11 cellular contexts compared by ENCODE assay signal in the genomic region with DNA sequence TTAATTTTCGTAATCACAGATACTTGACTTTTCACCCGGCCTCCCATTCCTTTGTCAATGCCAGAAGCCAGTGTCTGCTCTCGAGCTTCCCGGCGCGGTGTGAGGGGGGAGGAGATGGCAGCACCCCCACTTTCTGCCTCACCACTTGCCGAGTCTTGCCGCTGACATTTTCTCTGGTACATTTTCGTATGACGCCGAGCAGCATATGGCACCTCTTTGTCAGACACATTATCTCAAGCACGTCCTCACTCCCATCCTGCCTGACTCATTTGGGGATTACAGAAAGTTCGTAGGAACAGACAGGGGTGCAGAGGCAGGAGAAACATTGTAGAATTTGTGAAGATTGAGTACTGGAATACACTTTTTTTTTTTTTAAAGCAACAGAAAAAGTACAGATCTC.
DNase-seq lines count a peak whose midpoint lies in the region; ATAC-seq, FAIRE-seq and TF ChIP-seq lines count a peak whose summit lies in the region.
"Had no signal": no experiment of that assay in that cellular context is flagged by ENCODE, and none has a peak within 500 bp of the region (broad histone marks: within the 10 kb centered on the region; RNA-seq: fewer than 3 reads in every experiment).

No MANE protein-coding gene starts in this region.

- WGBS in lung, 2 donors = 32 to 72% methylated on average over 13 of the region's 13 CpGs
- WGBS in HepG2 (ENCODE audit: low lambda C conversion rate) = 15% methylated on average over 13 of the region's 13 CpGs

- TF ChIP-seq CTCF in AG04450 (IDR thresholded peaks at IDR 0.05; ENCODE audit: low read depth, low read length) (no peak), GM23338 (conservative IDR thresholded peaks at IDR 0.05; ENCODE audit: low read depth in 2 of 2) (no peak), bronchial epithelial cell (IDR thresholded peaks at IDR 0.05; ENCODE audit: insufficient read depth, low read length, severe bottlenecking) (no peak), lung (IDR thresholded peaks at IDR 0.05; ENCODE audit: control extremely low read depth, extremely low read depth) (no peak), HepG2 (CRISPR knock-in tag; IDR thresholded peaks at IDR 0.05) (no peak)

- no peaks in the 10 kb centered on the region for H4K20me1 ChIP-seq in GM23338 (replicated peaks; ENCODE audit: insufficient read depth)
- H4K20me1 ChIP-seq in HepG2 (ENCODE audit: insufficient read depth, low read length) = 0 out of 2 replicates have a peak, but pooled peaks cover 3% of the 10 kb centered on the region
- H4K20me1 ChIP-seq: BLaER1 had no signal

- no peaks in the 10 kb centered on the region for H3K36me3 ChIP-seq in GM23338 (ENCODE audit: insufficient read depth)
- no peaks in the 10 kb centered on the region for H3K36me3 ChIP-seq in bronchial epithelial cell (ENCODE audit: control insufficient read depth, insufficient read depth, low read length)
- no peaks in the 10 kb centered on the region for H3K36me3 ChIP-seq in lung (ENCODE audit: control insufficient read depth in 2 of 2, insufficient read depth in 2 of 2, low read length in 2 of 2)
- no peaks in the 10 kb centered on the region for H3K36me3 ChIP-seq in HepG2 (replicated peaks in 1 of 2; ENCODE audit: control insufficient read depth in 1 of 2, insufficient read depth in 2 of 2, low read length in 2 of 2)
- H3K36me3 ChIP-seq: BLaER1, vagina had no signal

- H3K79me2 ChIP-seq in GM23338 (replicated peaks; ENCODE audit: insufficient read depth) = no peaks in the 10 kb centered on the region
- H3K79me2 ChIP-seq in HepG2 (ENCODE audit: insufficient read depth, low read length) = no peaks in the 10 kb centered on the region

- H3K4me1 ChIP-seq in GM23338 (ENCODE audit: insufficient read depth) (no peaks in the 10 kb centered on the region), lung (ENCODE audit: control insufficient read depth in 2 of 2, insufficient read depth in 2 of 2, low read length in 2 of 2) (no peaks in the 10 kb centered on the region), HepG2 (ENCODE audit: insufficient read depth, low read length) (0 out of 2 replicates have a peak, but pooled peaks cover 6% of the 10 kb centered on the region)
- H3K4me1 ChIP-seq: vagina had no signal

- H3K9me3 ChIP-seq in AG04450 (ENCODE audit: control insufficient read depth, insufficient read depth, low read length) (no peaks in the 10 kb centered on the region), lung (ENCODE audit: control insufficient read depth in 2 of 2, insufficient read depth in 1 of 2, low read length in 1 of 2) (peaks cover 0 to 2% of the 10 kb centered on the region in 2 donors), HepG2 (ENCODE audit: low read length) (no peaks in the 10 kb centered on the region)
- H3K9me3 ChIP-seq: BLaER1, SK-N-SH, vagina had no signal

- H3K27ac Mint-ChIP-seq in GM23338 = no peak overlapping the region
- no peak overlapping the region for H3K27ac Mint-ChIP-seq in activated T-cell treated with anti-CD3 and anti-CD28 coated beads, Interleukin-2, amount 50 U/mL, for 24 hours

- H3K4me2 ChIP-seq in GM23338 = no peak overlapping the region
- no peak overlapping the region for H3K4me2 ChIP-seq in HepG2 (ENCODE audit: low read depth, low read length)
- H3K4me2 ChIP-seq: BLaER1, SK-N-SH had no signal

- H3K36me3 Mint-ChIP-seq in GM23338 (ENCODE audit: low read depth) = no peaks in the 10 kb centered on the region
- H3K36me3 Mint-ChIP-seq in activated T-cell treated with anti-CD3 and anti-CD28 coated beads, Interleukin-2, amount 50 U/mL, for 24 hours (ENCODE audit: low read depth) = no peaks in the 10 kb centered on the region

- intact Hi-C loops in HepG2 (cut with micrococcal nuclease; ENCODE audit: unreplicated experiment) = loop anchor here (2.0 kb wide), 2 partner anchors 34 to 42 kb away; no protein-coding TSS in a partner anchor

- POLR2A ChIA-PET in AG04450 (lab: Yijun Ruan, JAX) = no interaction called here
- POLR2A ChIA-PET in HepG2 (lab: Yijun Ruan, JAX) = no interaction called here

- peak overlapping the region; percentile 70; the same call in 1 of the 2 replicates for H2AFZ ChIP-seq in GM23338
- no peak overlapping the region for H2AFZ ChIP-seq in HepG2 (ENCODE audit: low read length)

- no peak for FAIRE-seq in bronchial epithelial cell (lab: Jason Lieb, UNC)
- FAIRE-seq in HepG2 (lab: Jason Lieb, UNC) = no peak

- CTCF ChIA-PET in AG04450 (lab: Charles Lee) = interaction anchor here (0.6 to 4.0 kb wide), 23 partner anchors 9 to 1429 kb away, joined by 3 to 31 read pairs (median 4); a partner anchor contains a TSS
- CTCF ChIA-PET in HepG2 (lab: Yijun Ruan, JAX; ENCODE audit: low intra/inter-chr PET ratio, low total read pairs) = interaction anchor here (1.3 to 1.9 kb wide), 4 partner anchors 33 to 345 kb away, joined by 5 to 7 read pairs (median 6); no protein-coding TSS in a partner anchor

- DNase-seq in AG04450 (ENCODE audit: low read depth, low spot score) = no peak
- DNase-seq in GM23338 (ENCODE audit: low spot score) = no peak
- DNase-seq in bronchial epithelial cell (ENCODE audit: low read depth) = peak; percentile 75
- peak; percentile 27 for DNase-seq in lung (ENCODE audit: low spot score)
- DNase-seq in activated T-cell treated with anti-CD3 and anti-CD28 coated beads, Interleukin-2, amount 50 U/mL, for 24 hours = no peak
- no peak for DNase-seq in HepG2 (ENCODE audit: low spot score)

- peaks cover 5% of the 10 kb centered on the region for H3K27me3 Mint-ChIP-seq in GM23338 (ENCODE audit: insufficient read depth, low read depth, poor library complexity)
- H3K27me3 Mint-ChIP-seq in activated T-cell treated with anti-CD3 and anti-CD28 coated beads, Interleukin-2, amount 50 U/mL, for 24 hours = peaks cover 26% of the 10 kb centered on the region

- ATAC-seq in GM23338 = no peak
- ATAC-seq in lung (ENCODE audit: insufficient read depth, low FRiP score) = no peak
- no peak for ATAC-seq in GM18519 (IDR thresholded peaks at IDR 0.05; ENCODE audit: low FRiP score, unreplicated experiment)
- ATAC-seq in HG03571 (IDR thresholded peaks at IDR 0.05; ENCODE audit: unreplicated experiment) = no peak
- no peak for ATAC-seq in HepG2

- TF ChIP-seq EP300 in HepG2 (IDR thresholded peaks at IDR 0.05; ENCODE audit: low read depth in 2 of 2, low read length in 2 of 2) = no peak
- TF ChIP-seq EP300 in HepG2 (CRISPR knock-in tag; IDR thresholded peaks at IDR 0.05; ENCODE audit: borderline replicate concordance) = no peak

- H3K27me3 ChIP-seq in AG04450 (ENCODE audit: control insufficient read depth, insufficient read depth, low read length) (no peaks in the 10 kb centered on the region), GM23338 (ENCODE audit: insufficient read depth) (no peaks in the 10 kb centered on the region), bronchial epithelial cell (ENCODE audit: control insufficient read depth, insufficient read depth, low read length) (no peaks in the 10 kb centered on the region), lung (ENCODE audit: control insufficient read depth, insufficient read depth) (no peaks in the 10 kb centered on the region), HepG2 (ENCODE audit: control insufficient read depth in 1 of 2, insufficient read depth in 2 of 2, low read length in 2 of 2) (peaks cover 0 to 25% of the 10 kb centered on the region in 2 experiments; a peak in 2 of 5 replicates)
- H3K27me3 ChIP-seq: BLaER1, vagina had no signal

- in situ Hi-C loops in HepG2 (cut with HindIII; ENCODE audit: extremely low pct_ligation_motif_present, low pct_unique_long_range_greater_than_20kb) = loop anchor here (5.0 kb wide), 1 partner anchor 37 kb away; no protein-coding TSS in a partner anchor

- BruUV-seq in HepG2 (replicated peaks; lab: Mats Ljungman, UMichigan) = no TSS peak

- H3K4me3 ChIP-seq in AG04450 (ENCODE audit: low read depth, low read length) = peak overlapping the region; percentile 27
- no peak overlapping the region for H3K4me3 ChIP-seq in GM23338
- H3K4me3 ChIP-seq in bronchial epithelial cell (ENCODE audit: low read depth, low read length) = no peak overlapping the region
- H3K4me3 ChIP-seq in lung = no peak overlapping the region
- no peak overlapping the region for H3K4me3 ChIP-seq in HepG2 (replicated peaks in 1 of 3; ENCODE audit: insufficient read depth in 1 of 3, low read depth in 2 of 3, low read length in 3 of 3)
- H3K4me3 ChIP-seq: BLaER1, vagina had no signal

- TF ChIP-seq RAD21 in HepG2 (CRISPR knock-in tag; IDR thresholded peaks at IDR 0.05) = no peak

- no peaks in the 10 kb centered on the region; the same call in 1 of the 3 replicates for H3K9me3 Mint-ChIP-seq in GM23338
- no peaks in the 10 kb centered on the region for H3K9me3 Mint-ChIP-seq in activated T-cell treated with anti-CD3 and anti-CD28 coated beads, Interleukin-2, amount 50 U/mL, for 24 hours

- H3K4me3 Mint-ChIP-seq in GM23338 = no peak overlapping the region
- no peak overlapping the region for H3K4me3 Mint-ChIP-seq in activated T-cell treated with anti-CD3 and anti-CD28 coated beads, Interleukin-2, amount 50 U/mL, for 24 hours

- no peaks in the 10 kb centered on the region for H3K9me2 ChIP-seq in GM23338 (ENCODE audit: insufficient read depth)
- H3K9me2 ChIP-seq: SK-N-SH had no signal

- H3K4me1 Mint-ChIP-seq in GM23338 = peaks cover 4% of the 10 kb centered on the region; the same call in 2 of the 3 replicates
- peaks cover 6% of the 10 kb centered on the region for H3K4me1 Mint-ChIP-seq in activated T-cell treated with anti-CD3 and anti-CD28 coated beads, Interleukin-2, amount 50 U/mL, for 24 hours (ENCODE audit: low read depth)

- no peak for TF ChIP-seq POLR2A in HepG2 (IDR thresholded peaks at IDR 0.05; ENCODE audit: insufficient read depth in 1 of 2, low read depth in 2 of 2, low read length in 2 of 2)

- no peak overlapping the region for H3K9ac ChIP-seq in HepG2 (ENCODE audit: insufficient read depth, low read depth, low read length)
- H3K9ac ChIP-seq: BLaER1, SK-N-SH had no signal

- no peak overlapping the region for H3K27ac ChIP-seq in AG04450 (ENCODE audit: low read depth, low read length)
- no peak overlapping the region for H3K27ac ChIP-seq in GM23338 (ENCODE audit: low read depth)
- no peak overlapping the region for H3K27ac ChIP-seq in lung (ENCODE audit: low read depth in 1 of 2, low read length in 1 of 2)
- no peak overlapping the region for H3K27ac ChIP-seq in HepG2 (ENCODE audit: extremely low read length, insufficient read depth, low read length)
- H3K27ac ChIP-seq: BLaER1, vagina had no signal

- no peaks in the 10 kb centered on the region for H3F3A ChIP-seq in GM23338 (replicated peaks; ENCODE audit: low read depth)

TF ChIP-seq in GM23338, 12 proteins besides CTCF, POLR2A, EP300 and RAD21 (continues in another document):
- no peak for TF ChIP-seq JUNB (IDR thresholded peaks at IDR 0.05; ENCODE audit: unreplicated experiment)

TF ChIP-seq in HepG2, 621 proteins besides CTCF, POLR2A, EP300 and RAD21 (continues in another document):
- TF ChIP-seq PRMT3 (CRISPR knock-in tag; IDR thresholded peaks at IDR 0.05; ENCODE audit: borderline replicate concordance, low read depth) = no peak
- TF ChIP-seq YEATS2 (CRISPR knock-in tag; IDR thresholded peaks at IDR 0.05; ENCODE audit: borderline replicate concordance) = no peak
- no peak for TF ChIP-seq TBX2 (CRISPR knock-in tag; IDR thresholded peaks at IDR 0.05; ENCODE audit: borderline replicate concordance)

Comparison
In these comparisons a context has a peak if more than half of its experiments do, and no peak if none do; other contexts are left out.
1. DNase-seq: peak in bronchial epithelial cell (single experiment) and lung (single experiment); none in AG04450 (single experiment), GM23338 (single experiment), activated T-cell treated with anti-CD3 and anti-CD28 coated beads, Interleukin-2, amount 50 U/mL, for 24 hours (single experiment) and HepG2 (single experiment).